8 cellular contexts compared by ENCODE assay signal in the genomic region with DNA sequence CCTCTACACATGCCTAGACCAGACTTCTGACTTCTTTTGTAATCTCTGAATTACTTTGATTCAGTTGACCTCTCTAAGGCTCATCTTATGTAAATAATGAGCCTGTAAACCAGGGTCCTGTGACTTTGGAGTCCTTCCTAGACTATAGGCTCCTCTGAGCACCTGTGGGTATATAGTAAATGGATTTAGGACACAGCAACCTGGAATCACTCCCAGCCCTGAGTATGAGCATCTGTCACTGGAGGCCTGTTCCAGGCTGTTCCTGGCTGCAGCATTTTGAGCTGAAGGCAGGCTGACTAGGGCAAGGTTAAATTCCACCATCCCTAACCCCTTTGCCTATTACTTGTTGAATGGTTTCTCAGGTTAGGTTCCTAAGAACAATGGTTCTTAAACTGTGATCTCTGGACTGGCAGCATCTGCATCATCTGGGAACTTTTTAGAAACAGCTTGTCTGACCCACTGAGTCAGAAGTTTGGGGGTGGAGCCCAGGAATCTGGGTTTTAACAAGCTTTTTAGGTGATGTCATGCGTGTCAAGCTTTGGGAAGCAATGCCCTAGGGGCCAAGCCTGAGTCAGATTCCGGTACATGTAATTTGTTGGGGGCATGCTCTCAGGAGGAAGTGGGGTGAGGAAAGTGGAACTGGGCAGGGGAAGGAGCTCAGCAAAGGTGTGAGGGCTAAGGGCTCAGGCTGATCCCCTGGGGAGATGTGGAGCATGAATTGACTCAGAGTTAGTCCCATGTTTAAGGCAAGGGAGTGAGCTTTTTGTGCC. TPM values are rescaled to one million over a fixed set of nuclear protein-coding genes. Genes with fewer than 3 reads are reported as not detected.
DNase-seq lines count a peak whose midpoint lies in the region; ATAC-seq and TF ChIP-seq lines count a peak whose summit lies in the region.

No MANE protein-coding gene starts in this region.

- H3K9me2 ChIP-seq in SU-DHL-6 (replicated peaks; ENCODE audit: insufficient read depth, low read length): no peaks in the 10 kb centered on the region

- DNase-seq in A172 (ENCODE audit: low spot score): peak; percentile 92
- peak; percentile 89 for DNase-seq in mesenchymal stem cell
- DNase-seq in activated T-cell treated with anti-CD3 and anti-CD28 coated beads, Interleukin-2, amount 50 U/mL, for 48 hours: no peak
- DNase-seq in OCI-M2 (lab: John Stamatoyannopoulos, UW; ENCODE audit: unreplicated experiment): no peak
- DNase-seq in DMS53 treated with DMSO at 0.1 percent for 48 hours (lab: John Stamatoyannopoulos, UW; ENCODE audit: unreplicated experiment): no peak

- no peak for TF ChIP-seq CTCF in SU-DHL-6 (IDR thresholded peaks at IDR 0.05; ENCODE audit: insufficient read depth, low read length, poor library complexity, severe bottlenecking)

- H2AK5ac ChIP-seq in mesenchymal stem cell (ENCODE audit: low read length, severe bottlenecking): peak overlapping the region; percentile 94

- H3K18ac ChIP-seq in mesenchymal stem cell (ENCODE audit: low read depth in 1 of 2, low read length in 2 of 2): peak overlapping the region; percentile 2 to 79

- peaks cover 53% of the 10 kb centered on the region for H3K4me1 ChIP-seq in mesenchymal stem cell (ENCODE audit: control insufficient read depth, insufficient read depth, low read depth, low read length)

- H3K4ac ChIP-seq in mesenchymal stem cell (ENCODE audit: low read depth in 1 of 2, low read length in 2 of 2): peak overlapping the region in 1 of 2 experiments; percentile 63

- H2BK120ac ChIP-seq in mesenchymal stem cell (ENCODE audit: low read depth, low read length): no peak overlapping the region

- H3K27ac ChIP-seq in SU-DHL-6 (ENCODE audit: low read depth, low read length): peak overlapping the region; percentile 43
- H3K27ac ChIP-seq in mesenchymal stem cell (ENCODE audit: low read length, poor library complexity, severe bottlenecking): peak overlapping the region; percentile 90

- peak; percentile 81 for ATAC-seq in GM18909 (IDR thresholded peaks at IDR 0.05; ENCODE audit: poor library complexity, unreplicated experiment)
- peak; percentile 65 for ATAC-seq in HG03045 (IDR thresholded peaks at IDR 0.05; ENCODE audit: unreplicated experiment)

- no peak overlapping the region for H2BK5ac ChIP-seq in mesenchymal stem cell (ENCODE audit: low read depth, low read length, poor library complexity, severe bottlenecking)

- WGBS in mesenchymal stem cell: 2% methylated on average over 2 of the region's 2 CpGs

- no peaks in the 10 kb centered on the region for H4K20me1 ChIP-seq in SU-DHL-6 (ENCODE audit: low read depth, low read length)

- peak overlapping the region; percentile 87 for H4K91ac ChIP-seq in mesenchymal stem cell (ENCODE audit: low read length)

- H3K4me3 ChIP-seq in SU-DHL-6 (ENCODE audit: insufficient read depth, low read length, poor library complexity, severe bottlenecking) (no peak overlapping the region), mesenchymal stem cell (ENCODE audit: insufficient read depth in 1 of 2, low read depth in 1 of 2, low read length in 2 of 2) (no peak overlapping the region)

- no peaks in the 10 kb centered on the region for H3F3A ChIP-seq in SU-DHL-6 (ENCODE audit: insufficient read depth)

- H3K79me2 ChIP-seq in SU-DHL-6 (ENCODE audit: insufficient read depth, low read length): no peaks in the 10 kb centered on the region

- no peak overlapping the region for H2BK15ac ChIP-seq in mesenchymal stem cell (ENCODE audit: low read depth, poor library complexity, severe bottlenecking)

- no peaks in the 10 kb centered on the region for H3K36me3 ChIP-seq in SU-DHL-6 (ENCODE audit: low read length)
- peaks cover 3 to 8% of the 10 kb centered on the region in 2 experiments for H3K36me3 ChIP-seq in mesenchymal stem cell (ENCODE audit: control insufficient read depth in 1 of 2, insufficient read depth in 2 of 2, low read depth in 1 of 2, low read length in 2 of 2)

- no peaks in the 10 kb centered on the region for H3K9me3 ChIP-seq in SU-DHL-6 (ENCODE audit: insufficient read depth, low read length)
- no peaks in the 10 kb centered on the region for H3K9me3 ChIP-seq in mesenchymal stem cell (ENCODE audit: control insufficient read depth, low read length)

- peaks cover 14% of the 10 kb centered on the region for H3K79me1 ChIP-seq in mesenchymal stem cell (replicated peaks; ENCODE audit: low read length, poor library complexity, severe bottlenecking)

- H3K14ac ChIP-seq in mesenchymal stem cell (ENCODE audit: low read length in 2 of 2): no peak overlapping the region

- no peak overlapping the region for H3K4me2 ChIP-seq in SU-DHL-6 (ENCODE audit: low read depth, low read length, poor library complexity, severe bottlenecking)
- no peak overlapping the region for H3K4me2 ChIP-seq in mesenchymal stem cell (ENCODE audit: low read length, poor library complexity, severe bottlenecking)

- no peak overlapping the region for H2AFZ ChIP-seq in SU-DHL-6 (ENCODE audit: low read depth, low read length, severe bottlenecking)
- H2AFZ ChIP-seq in mesenchymal stem cell (ENCODE audit: low read depth, low read length): no peak overlapping the region

- H3K23ac ChIP-seq in mesenchymal stem cell (ENCODE audit: low read length in 2 of 2): no peak overlapping the region

- peak overlapping the region; percentile 9 to 49 for H2BK12ac ChIP-seq in mesenchymal stem cell (ENCODE audit: low read length in 2 of 2)

- H3K27me3 ChIP-seq in SU-DHL-6 (ENCODE audit: low read length) (no peaks in the 10 kb centered on the region), mesenchymal stem cell (ENCODE audit: control insufficient read depth in 1 of 2, insufficient read depth in 1 of 2, low read length in 2 of 2) (no peaks in the 10 kb centered on the region)

- H4K8ac ChIP-seq in mesenchymal stem cell (ENCODE audit: low read length): no peak overlapping the region

- H3K9ac ChIP-seq in SU-DHL-6 (ENCODE audit: low read length): no peak overlapping the region
- H3K9ac ChIP-seq in mesenchymal stem cell (ENCODE audit: low read length): peak overlapping the region; percentile 58

RNA-seq across cellular contexts. Expression of gene MINDY4, which starts 28.2 kb away (rescaled TPM):
- 7.1 and 7.6 TPM in 2 replicates for total RNA-seq in A172 (2014; rRNA removed; shearing (Covaris generic))
- 2.6 TPM for polyA plus RNA-seq in mesenchymal stem cell (2013, experiment 1 of 2)
- polyA plus RNA-seq in mesenchymal stem cell (2013, experiment 2 of 2): 2.8 TPM

RNA-seq across cellular contexts. Expression of gene INMT, which starts 47.5 kb away (rescaled TPM):
- not detected in 2 replicates for total RNA-seq in A172 (2014; rRNA removed; shearing (Covaris generic))
- 7.5 TPM for polyA plus RNA-seq in mesenchymal stem cell (2013, experiment 1 of 2)
- polyA plus RNA-seq in mesenchymal stem cell (2013, experiment 2 of 2): 7.5 TPM

Comparison
In these comparisons a context has a peak if more than half of its experiments do, and no peak if none do; other contexts are left out.
1. DNase-seq: peak in A172 (single experiment) and mesenchymal stem cell (single experiment); none in activated T-cell treated with anti-CD3 and anti-CD28 coated beads, Interleukin-2, amount 50 U/mL, for 48 hours (0 of 2), OCI-M2 (single experiment) and DMS53 treated with DMSO at 0.1 percent for 48 hours (single experiment).